Comparison of ENCODE assay signal across 16 cellular contexts in the genomic region with DNA sequence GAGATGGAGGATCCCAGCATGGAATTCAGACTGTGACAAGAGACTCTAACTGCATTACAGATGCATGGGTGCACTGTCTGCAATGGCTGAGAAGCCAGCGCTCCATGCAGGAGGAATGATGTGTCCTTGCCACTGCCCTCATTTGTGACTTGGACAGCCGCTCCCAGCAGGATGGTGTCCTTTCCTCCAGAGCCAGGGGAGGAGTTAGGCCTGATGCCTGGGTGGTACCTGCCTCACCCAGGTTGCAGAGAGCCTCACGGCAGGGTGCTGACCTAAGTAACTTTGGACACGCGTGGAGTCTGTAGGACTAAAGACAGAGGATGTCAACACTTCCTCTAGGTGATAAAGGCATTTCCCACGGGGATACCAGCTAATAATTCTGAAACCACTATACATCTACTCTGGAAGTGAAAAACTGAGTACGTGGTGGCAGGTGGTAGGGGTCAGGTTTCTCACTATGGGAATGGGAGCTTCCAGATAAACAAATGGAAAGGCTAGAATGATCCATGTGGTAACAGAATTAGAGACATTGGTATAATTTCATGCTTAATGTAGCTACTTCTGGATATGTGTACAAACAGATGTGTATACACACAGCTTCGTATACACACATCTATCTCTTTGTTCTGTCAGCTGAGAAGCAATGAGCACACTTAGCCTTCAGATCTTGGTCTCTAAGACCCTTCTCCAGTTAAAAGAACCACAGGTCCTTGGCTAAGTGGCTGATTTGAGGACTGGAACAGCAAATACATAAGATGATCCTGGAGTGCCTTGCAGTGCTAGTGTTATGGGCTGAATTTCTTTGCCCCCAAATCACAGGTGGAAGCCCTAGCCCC. TPM values are rescaled to one million over a fixed set of nuclear protein-coding genes. Genes with fewer than 3 reads are reported as not detected.
DNase-seq lines count a peak whose midpoint lies in the region; ATAC-seq and TF ChIP-seq lines count a peak whose summit lies in the region.
"Had no signal": no experiment of that assay in that cellular context is flagged by ENCODE, and none has a peak within 500 bp of the region (broad histone marks: within the 10 kb centered on the region; RNA-seq: fewer than 3 reads in every experiment).

No MANE protein-coding gene starts in this region.

- H3K9ac ChIP-seq in skeletal muscle satellite cell (ENCODE audit: low read depth, low read length): peak overlapping the region; percentile 56

- peaks cover 36% of the 10 kb centered on the region for H3K4me1 ChIP-seq in Caco-2
- peaks cover 44% of the 10 kb centered on the region for H3K4me1 ChIP-seq in PC-9 (replicated peaks; ENCODE audit: insufficient read depth)
- peaks cover 3% of the 10 kb centered on the region for H3K4me1 ChIP-seq in hepatocyte (ENCODE audit: insufficient read depth)
- H3K4me1 ChIP-seq in skeletal muscle satellite cell (ENCODE audit: control insufficient read depth, insufficient read depth, low read length): peaks cover 49% of the 10 kb centered on the region

- 82% methylated on average over 8 of the region's 8 CpGs for WGBS in hepatocyte (ENCODE audit: low lambda C conversion rate, missing lambda C conversion rate)

- H3K4me2 ChIP-seq in PC-9 (peak overlapping the region; percentile 69), hepatocyte (no peak overlapping the region), skeletal muscle satellite cell (ENCODE audit: low read length) (peak overlapping the region; percentile 54)

- H3K9me2 ChIP-seq in PC-9 (ENCODE audit: insufficient read depth) (no peaks in the 10 kb centered on the region), hepatocyte (replicated peaks; ENCODE audit: insufficient read depth) (no peaks in the 10 kb centered on the region)

- no peaks in the 10 kb centered on the region for H4K20me1 ChIP-seq in PC-9 (ENCODE audit: insufficient read depth)
- no peaks in the 10 kb centered on the region for H4K20me1 ChIP-seq in hepatocyte (ENCODE audit: insufficient read depth, poor library complexity, severe bottlenecking)

- no peaks in the 10 kb centered on the region for H3K27me3 Mint-ChIP-seq in Caco-2 (ENCODE audit: insufficient read depth, unreplicated experiment)

- H3K4me1 Mint-ChIP-seq in Caco-2 (ENCODE audit: low read depth, unreplicated experiment): peaks cover 37% of the 10 kb centered on the region

- no peaks in the 10 kb centered on the region for H3K9me3 Mint-ChIP-seq in Caco-2 (ENCODE audit: unreplicated experiment)

- CTCF ChIA-PET in Caco-2 (lab: Charles Lee): no interaction called here
- CTCF ChIA-PET in PC-9 (lab: Charles Lee): no interaction called here

- H3K36me3 ChIP-seq in Caco-2 (ENCODE audit: control insufficient read depth, insufficient read depth, low read length) (no peaks in the 10 kb centered on the region), PC-9 (ENCODE audit: low read depth) (no peaks in the 10 kb centered on the region), hepatocyte (replicated peaks; ENCODE audit: insufficient read depth, low read depth) (no peaks in the 10 kb centered on the region), skeletal muscle satellite cell (ENCODE audit: insufficient read depth, low read length) (no peaks in the 10 kb centered on the region)
- H3K36me3 ChIP-seq: neutrophil had no signal

- H3K27me3 ChIP-seq in Caco-2 (replicated peaks; ENCODE audit: control insufficient read depth, insufficient read depth, low read length) (no peaks in the 10 kb centered on the region), PC-9 (ENCODE audit: insufficient read depth, low read depth) (no peaks in the 10 kb centered on the region), hepatocyte (no peaks in the 10 kb centered on the region), skeletal muscle satellite cell (ENCODE audit: control insufficient read depth, insufficient read depth, low read length) (no peaks in the 10 kb centered on the region)
- H3K27me3 ChIP-seq: neutrophil had no signal

- H3F3A ChIP-seq in PC-9 (ENCODE audit: insufficient read depth, low read depth): peaks cover 36% of the 10 kb centered on the region

- no peak for DNase-seq in Caco-2
- no peak for DNase-seq in PC-9
- no peak for DNase-seq in hepatocyte (ENCODE audit: low spot score)
- DNase-seq in pons (ENCODE audit: low spot score): no peak
- DNase-seq in iPS-NIHi11 (ENCODE audit: low spot score): no peak
- DNase-seq: islet precursor cell; NCI-H1694; NK-92 treated with Interleukin-12 subunit alpha and Interleukin-12 subunit beta, amount 100 ng/mL, for 24 hours; stimulated activated CD4-positive, alpha-beta T cell treated with anti-CD3 and anti-CD28 coated beads, Interleukin-1b, Interleukin-23, amount 100 ng/mL, for 48 hours; stimulated activated naive CD4-positive, alpha-beta T cell; SW 1271 had no signal

- intact Hi-C loops in Caco-2 (cut with micrococcal nuclease; ENCODE audit: unreplicated experiment): no loop called here
- intact Hi-C loops in PC-9 (cut with micrococcal nuclease; ENCODE audit: unreplicated experiment): loop anchor here (10.0 kb wide), 1 partner anchor 48 kb away; the partner anchor contains the start of gene SECTM1

- H3K27ac ChIP-seq in PC-9: peak overlapping the region; percentile 94
- H3K27ac ChIP-seq in hepatocyte: peak overlapping the region; percentile 52
- H3K27ac ChIP-seq: neutrophil had no signal

- H3K36me3 Mint-ChIP-seq in Caco-2 (ENCODE audit: insufficient read depth, unreplicated experiment): peaks cover 6% of the 10 kb centered on the region

- BruUV-seq in Caco-2 (replicated peaks; lab: Mats Ljungman, UMichigan) (no TSS peak), PC-9 (replicated peaks; lab: Mats Ljungman, UMichigan) (no TSS peak)

- TF ChIP-seq CTCF in Caco-2 (IDR thresholded peaks at IDR 0.05; ENCODE audit: insufficient read depth in 1 of 2, low read depth in 1 of 2, low read length in 1 of 2, severe bottlenecking in 1 of 2, unreplicated experiment in 1 of 2) (no peak), PC-9 (conservative IDR thresholded peaks at IDR 0.05) (no peak), hepatocyte (IDR thresholded peaks at IDR 0.05; ENCODE audit: poor library complexity) (no peak)

- H3K9me3 ChIP-seq in Caco-2 (no peaks in the 10 kb centered on the region), PC-9 (ENCODE audit: insufficient read depth, low read depth) (no peaks in the 10 kb centered on the region), hepatocyte (ENCODE audit: low read depth) (no peaks in the 10 kb centered on the region), skeletal muscle satellite cell (replicated peaks; ENCODE audit: low read length) (no peaks in the 10 kb centered on the region)
- H3K9me3 ChIP-seq: neutrophil had no signal

- POLR2A ChIA-PET in Caco-2 (lab: Charles Lee): no interaction called here
- POLR2A ChIA-PET in PC-9 (lab: Charles Lee; ENCODE audit: unreplicated experiment): no interaction called here

- H3K4me3 ChIP-seq in Caco-2 (ENCODE audit: low read depth, low read length): no peak overlapping the region
- peak overlapping the region; percentile 33; the same call in 1 of the 2 replicates for H3K4me3 ChIP-seq in PC-9
- no peak overlapping the region for H3K4me3 ChIP-seq in hepatocyte
- peak overlapping the region; percentile 33 for H3K4me3 ChIP-seq in skeletal muscle satellite cell (ENCODE audit: low read length)

- H2AFZ ChIP-seq in PC-9 (no peak overlapping the region), hepatocyte (no peak overlapping the region)

- H3K79me2 ChIP-seq in PC-9 (ENCODE audit: low read depth) (peaks cover 6% of the 10 kb centered on the region; the same call in 1 of the 2 replicates), hepatocyte (no peaks in the 10 kb centered on the region)

- ATAC-seq in HG02798 (IDR thresholded peaks at IDR 0.05; ENCODE audit: poor library complexity, unreplicated experiment) (no peak), GM21529 (IDR thresholded peaks at IDR 0.05; ENCODE audit: unreplicated experiment) (no peak)

- H3K4me3 Mint-ChIP-seq in Caco-2 (ENCODE audit: unreplicated experiment): no peak overlapping the region

- peak overlapping the region; percentile 74 for H3K27ac Mint-ChIP-seq in Caco-2 (ENCODE audit: unreplicated experiment)

RNA-seq across cellular contexts. Expression of gene CSNK1D, which starts 13.7 kb away (rescaled TPM):
- 196 TPM in 2 replicates for total RNA-seq in Caco-2 (2022)
- total RNA-seq in PC-9 (2021): 151 and 181 TPM in 2 replicates
- total RNA-seq in hepatocyte: 55.7 and 72.5 TPM in 2 replicates
- 152 and 193 TPM in 2 replicates for polyA plus RNA-seq in hepatocyte
- total RNA-seq in skeletal muscle satellite cell (2012; rRNA removed): 51.3 and 52.7 TPM in 2 replicates

RNA-seq across cellular contexts. Expression of gene CD7, which starts 30.2 kb away (rescaled TPM):
- 0.37 and 0.93 TPM in 2 replicates for total RNA-seq in Caco-2 (2022)
- total RNA-seq in PC-9 (2021): 0.48 and 0.68 TPM in 2 replicates
- 0.64 and 1.8 TPM in 2 replicates for total RNA-seq in hepatocyte
- polyA plus RNA-seq in hepatocyte: 7.0 and 7.8 TPM in 2 replicates
- 0.51 and 1.3 TPM in 2 replicates for total RNA-seq in skeletal muscle satellite cell (2012; rRNA removed)
- total RNA-seq: cerebellum had no signal

RNA-seq across cellular contexts. Expression of gene SECTM1, which starts 46.3 kb away (rescaled TPM):
- 0.37 and 0.75 TPM in 2 replicates for total RNA-seq in Caco-2 (2022)
- total RNA-seq in PC-9 (2021): 3.6 and 6.3 TPM in 2 replicates
- total RNA-seq in hepatocyte: 9.3 and 9.7 TPM in 2 replicates
- 9.9 and 15.0 TPM in 2 replicates for polyA plus RNA-seq in hepatocyte
- total RNA-seq in skeletal muscle satellite cell (2012; rRNA removed): 5.9 and 7.9 TPM in 2 replicates

RNA-seq across cellular contexts. Expression of gene SLC16A3, which starts 58.4 kb away (rescaled TPM):
- total RNA-seq in Caco-2 (2022) (13.1 and 13.7 TPM in 2 replicates), PC-9 (2021) (157 and 198 TPM in 2 replicates), hepatocyte (240 and 290 TPM in 2 replicates)
- polyA plus RNA-seq in hepatocyte: 114 and 125 TPM in 2 replicates
- total RNA-seq in skeletal muscle satellite cell (2012; rRNA removed): 265 and 305 TPM in 2 replicates

Comparison
In these comparisons a context has a peak if more than half of its experiments do, and no peak if none do; other contexts are left out.
1. H3K4me3 ChIP-seq: peak in PC-9 (single experiment) and skeletal muscle satellite cell (single experiment); none in Caco-2 (single experiment) and hepatocyte (single experiment).